In the genomic region with DNA sequence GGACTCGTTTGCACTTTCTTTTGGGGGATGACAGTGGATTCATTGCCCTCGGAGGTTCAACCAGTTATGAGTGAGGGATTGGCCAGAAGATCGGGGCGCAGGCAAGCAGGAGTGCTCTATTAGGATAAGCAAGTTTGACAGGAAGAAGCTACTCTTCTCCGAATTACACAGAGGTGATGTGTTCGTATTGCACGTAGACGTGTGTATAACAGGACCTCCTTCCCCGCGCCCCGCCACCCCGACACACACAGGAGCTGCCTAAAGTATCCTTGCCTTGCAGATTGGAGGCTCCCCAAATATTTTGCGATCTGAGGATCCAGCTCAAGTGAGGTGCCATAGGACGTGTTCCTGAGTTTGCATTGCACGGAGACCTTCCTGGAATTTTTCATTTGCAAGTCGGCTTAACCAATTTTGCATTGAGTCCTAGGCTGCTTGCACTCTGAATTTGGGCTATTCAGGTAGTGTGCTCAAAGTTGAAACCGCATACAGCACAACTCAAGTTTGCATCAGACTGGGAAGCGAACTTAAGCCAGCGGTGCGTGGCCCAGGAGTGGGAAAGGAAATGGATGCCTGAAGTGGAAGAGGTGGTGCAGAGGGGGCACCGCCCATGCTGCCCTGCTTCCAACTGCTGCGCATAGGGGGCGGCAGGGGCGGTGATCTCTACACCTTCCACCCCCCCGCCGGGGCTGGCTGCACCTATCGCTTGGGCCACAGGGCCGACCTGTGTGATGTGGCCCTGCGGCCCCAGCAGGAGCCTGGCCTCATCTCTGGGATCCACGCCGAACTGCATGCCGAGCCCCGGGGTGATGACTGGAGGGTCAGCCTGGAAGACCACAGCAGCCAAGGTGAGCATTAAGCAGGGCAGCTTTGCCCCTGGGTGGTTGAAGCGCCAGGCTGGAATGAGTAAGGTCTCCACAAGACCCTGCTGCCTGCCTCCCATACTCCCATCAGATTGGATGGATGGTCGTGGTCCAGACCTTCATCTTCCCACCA, we compare ENCODE assay signal across 8 cellular contexts. TPM values are rescaled to one million over a fixed set of nuclear protein-coding genes. Genes with fewer than 3 reads are reported as not detected.
DNase-seq lines count a peak whose midpoint lies in the region; ATAC-seq and TF ChIP-seq lines count a peak whose summit lies in the region.

No MANE protein-coding gene starts in this region.

- H3K79me2 ChIP-seq in mammary epithelial cell (ENCODE audit: insufficient read depth, low read length), result peaks cover 45% of the 10 kb centered on the region

- H4K20me1 ChIP-seq in mammary epithelial cell (ENCODE audit: insufficient read depth, low read length), result no peaks in the 10 kb centered on the region

- H3K9me3 ChIP-seq in CD4-positive, alpha-beta memory T cell (ENCODE audit: control insufficient read depth in 1 of 2, low read length in 2 of 2), result no peaks in the 10 kb centered on the region
- H3K9me3 ChIP-seq in Panc1 (ENCODE audit: control insufficient read depth, insufficient read depth, low read depth, low read length) (no peaks in the 10 kb centered on the region), mammary epithelial cell (replicated peaks; ENCODE audit: insufficient read depth, low read length) (no peaks in the 10 kb centered on the region)

- H2AFZ ChIP-seq in mammary epithelial cell (ENCODE audit: low read depth, low read length), result peak overlapping the region; percentile 87

- H3K27ac ChIP-seq in CD4-positive, alpha-beta memory T cell (ENCODE audit: low read depth, low read length), result peak overlapping the region; percentile 69
- H3K27ac ChIP-seq in Panc1 (ENCODE audit: low read length) (peak overlapping the region; percentile 72), mammary epithelial cell (ENCODE audit: insufficient read depth, low read depth, low read length) (peak overlapping the region; percentile 40)

- CTCF ChIA-PET in CD4-positive, alpha-beta memory T cell (lab: Charles Lee; ENCODE audit: partially characterized antibody), result interaction anchor here (0.6 to 2.6 kb wide), 11 partner anchors 10 to 283 kb away, joined by 3 to 13 read pairs (median 4); no protein-coding TSS in a partner anchor
- CTCF ChIA-PET in Panc1 (lab: Charles Lee) (interaction anchor here (1.0 to 1.2 kb wide), 3 partner anchors 22 to 245 kb away, joined by 3 to 4 read pairs (median 4); a partner anchor contains a TSS), mammary epithelial cell (lab: Charles Lee; ENCODE audit: low non-redundant PET) (interaction anchor here (0.6 kb wide), 1 partner anchor 35 kb away, joined by 4 read pairs; no protein-coding TSS in a partner anchor)

- WGBS in mammary epithelial cell (ENCODE audit: low coverage, missing lambda C conversion rate), result 5% methylated on average over 29 of the region's 35 CpGs

- peak overlapping the region; percentile 87 to 95 (median 90) for H3K4me3 Mint-ChIP-seq in CD4-positive, alpha-beta memory T cell
- H3K4me3 Mint-ChIP-seq in mesothelial cell of epicardium, result peak overlapping the region; percentile 77

- peaks cover 22% of the 10 kb centered on the region for H3K4me1 ChIP-seq in CD4-positive, alpha-beta memory T cell (ENCODE audit: insufficient read depth, low read length)
- H3K4me1 ChIP-seq in Panc1 (ENCODE audit: control insufficient read depth, insufficient read depth, low read length), result peaks cover 13% of the 10 kb centered on the region
- peaks cover 13% of the 10 kb centered on the region for H3K4me1 ChIP-seq in mammary epithelial cell (ENCODE audit: insufficient read depth, low read length)

- no peaks in the 10 kb centered on the region for H3K27me3 Mint-ChIP-seq in CD4-positive, alpha-beta memory T cell
- H3K27me3 Mint-ChIP-seq in mesothelial cell of epicardium (ENCODE audit: low read depth), result no peaks in the 10 kb centered on the region

- H3K27me3 ChIP-seq in CD4-positive, alpha-beta memory T cell (ENCODE audit: insufficient read depth, low read length), result no peaks in the 10 kb centered on the region
- no peaks in the 10 kb centered on the region for H3K27me3 ChIP-seq in Panc1 (ENCODE audit: control insufficient read depth, insufficient read depth, low read length)
- H3K27me3 ChIP-seq in mammary epithelial cell (ENCODE audit: insufficient read depth, low read length), result no peaks in the 10 kb centered on the region

- H3K27ac Mint-ChIP-seq in CD4-positive, alpha-beta memory T cell, result peak overlapping the region; percentile 75 to 95 (median 93)
- H3K27ac Mint-ChIP-seq in mesothelial cell of epicardium, result peak overlapping the region; percentile 85

- H3K9ac ChIP-seq in mammary epithelial cell (ENCODE audit: insufficient read depth, low read length), result peak overlapping the region; percentile 64

- in situ Hi-C loops in Panc1 (cut with HindIII; ENCODE audit: low pct_unique_long_range_greater_than_20kb, low sequenced_read_pairs) (no loop called here), mammary epithelial cell (cut with MboI; ENCODE audit: low sequenced_read_pairs in 2 of 2) (no loop called here)

- H3K9me3 Mint-ChIP-seq in CD4-positive, alpha-beta memory T cell, result no peaks in the 10 kb centered on the region
- H3K9me3 Mint-ChIP-seq in mesothelial cell of epicardium, result no peaks in the 10 kb centered on the region

- dilution Hi-C loops in mammary epithelial cell (cut with HindIII; ENCODE audit: low sequenced_read_pairs), result no loop called here

- intact Hi-C loops in CD4-positive, alpha-beta memory T cell (cut with micrococcal nuclease), result loop anchor here (1.0 to 2.0 kb wide), 6 partner anchors 21 to 542 kb away; a partner anchor contains a TSS
- intact Hi-C loops in Panc1 (cut with micrococcal nuclease; ENCODE audit: unreplicated experiment), result no loop called here
- intact Hi-C loops in mammary epithelial cell (cut with micrococcal nuclease), result loop anchor here (1.0 kb wide), 2 partner anchors 27 to 33 kb away; no protein-coding TSS in a partner anchor

- POLR2A ChIA-PET in CD4-positive, alpha-beta memory T cell (lab: Charles Lee; ENCODE audit: partially characterized antibody), result interaction anchor here (0.7 to 4.0 kb wide), 12 partner anchors 18 to 461 kb away, joined by 3 to 34 read pairs (median 4); no protein-coding TSS in a partner anchor
- POLR2A ChIA-PET in Panc1 (lab: Charles Lee), result interaction anchor here (0.5 kb wide), 1 partner anchor 17 kb away, joined by 3 read pairs; no protein-coding TSS in a partner anchor

- BruUV-seq in Panc1 (replicated peaks; lab: Mats Ljungman, UMichigan) (TSS peak; percentile 77), mammary epithelial cell (replicated peaks; lab: Mats Ljungman, UMichigan) (TSS peak; percentile 23)

- peak in 4 of 5 donors; percentile 8 to 26 (median 20) for DNase-seq in CD4-positive, alpha-beta memory T cell
- DNase-seq in Panc1 (ENCODE audit: low read depth, low spot score), result no peak
- DNase-seq in mammary epithelial cell, result peak; percentile 49
- no peak for DNase-seq in mesothelial cell of epicardium (ENCODE audit: low spot score in 2 of 2, unreplicated experiment in 2 of 2)
- no peak for DNase-seq in MV-4-11 (lab: John Stamatoyannopoulos, UW)

- H3K4me1 Mint-ChIP-seq in CD4-positive, alpha-beta memory T cell, result peaks cover 14 to 34% (median 24%) of the 10 kb centered on the region in 4 donors
- H3K4me1 Mint-ChIP-seq in mesothelial cell of epicardium, result peaks cover 26% of the 10 kb centered on the region

- peak overlapping the region; percentile 90 for H3K4me2 ChIP-seq in mammary epithelial cell (ENCODE audit: insufficient read depth, low read depth, low read length)

- no peaks in the 10 kb centered on the region for H3K36me3 ChIP-seq in CD4-positive, alpha-beta memory T cell (ENCODE audit: insufficient read depth, low read length)
- peaks cover 2% of the 10 kb centered on the region; the same call in 1 of the 2 replicates for H3K36me3 ChIP-seq in Panc1 (ENCODE audit: control insufficient read depth, insufficient read depth, low read length)
- peaks cover 14% of the 10 kb centered on the region for H3K36me3 ChIP-seq in mammary epithelial cell (ENCODE audit: insufficient read depth, low read length)

- ATAC-seq in GM21515 (IDR thresholded peaks at IDR 0.05; ENCODE audit: unreplicated experiment), result peak; percentile 4
- peak; percentile 15; the same call in 1 of the 2 replicates for ATAC-seq in Panc1
- no peak for ATAC-seq in HG03565 (IDR thresholded peaks at IDR 0.05; ENCODE audit: unreplicated experiment)
- no peak for ATAC-seq in HG02623 (IDR thresholded peaks at IDR 0.05; ENCODE audit: unreplicated experiment)

- peaks cover 7 to 9% of the 10 kb centered on the region in 2 donors for H3K36me3 Mint-ChIP-seq in CD4-positive, alpha-beta memory T cell
- peaks cover 8% of the 10 kb centered on the region for H3K36me3 Mint-ChIP-seq in mesothelial cell of epicardium

- TF ChIP-seq CTCF in Panc1 (IDR thresholded peaks at IDR 0.05), result no peak
- TF ChIP-seq CTCF in mammary epithelial cell (conservative IDR thresholded peaks at IDR 0.05 in 1 of 2, IDR thresholded peaks at IDR 0.05 in 1 of 2; ENCODE audit: extremely low read depth in 1 of 2, insufficient read depth in 1 of 2, low read depth in 1 of 2, low read length in 2 of 2), result no peak
- no peak for TF ChIP-seq CTCF in mesothelial cell of epicardium (IDR thresholded peaks at IDR 0.05; ENCODE audit: unreplicated experiment)

- H3K4me3 ChIP-seq in CD4-positive, alpha-beta memory T cell (ENCODE audit: low read length in 2 of 2), result peak overlapping the region; percentile 59 to 70
- H3K4me3 ChIP-seq in Panc1 (ENCODE audit: low read depth in 2 of 2, low read length in 2 of 2), result peak overlapping the region; percentile 65 to 75
- H3K4me3 ChIP-seq in mammary epithelial cell (replicated peaks in 1 of 3; ENCODE audit: insufficient read depth in 1 of 3, low read depth in 2 of 3, low read length in 3 of 3), result peak overlapping the region; percentile 58 to 86 (median 74)

RNA-seq across cellular contexts. Expression of a gene that starts 0.8 kb away (rescaled TPM):
- 1 to 10 TPM; 9.0 to 9.9 TPM for total RNA-seq in CD4-positive, alpha-beta memory T cell
- 1 to 10 TPM; 6.2 to 6.8 TPM for polyA plus RNA-seq in CD4-positive, alpha-beta memory T cell
- total RNA-seq in Panc1 (2021; ENCODE audit: unreplicated experiment), result 21.4 TPM
- polyA plus RNA-seq in Panc1 (2012; ENCODE audit: insufficient read length), result 9.0 TPM
- total RNA-seq in mammary epithelial cell, result 10 to 100 TPM in 1 of 2 donors, 1 to 10 TPM in 1; 5.5 to 29.7 TPM
- 25.9 TPM for polyA plus RNA-seq in mammary epithelial cell
- 35.6 TPM for polyA minus RNA-seq in mammary epithelial cell
- total RNA-seq in mesothelial cell of epicardium, result 7.7 to 8.5 TPM (median 7.8 TPM) in 3 replicates

RNA-seq across cellular contexts. Expression of a gene that starts 1.6 kb away (rescaled TPM):
- 10 to 100 TPM; 29.8 to 30.5 TPM for total RNA-seq in CD4-positive, alpha-beta memory T cell
- 1 to 10 TPM; 3.4 to 8.0 TPM for polyA plus RNA-seq in CD4-positive, alpha-beta memory T cell
- 37.1 TPM for total RNA-seq in Panc1 (2021; ENCODE audit: unreplicated experiment)
- 35.5 TPM for polyA plus RNA-seq in Panc1 (2012; ENCODE audit: insufficient read length)
- total RNA-seq in mammary epithelial cell, result 10 to 100 TPM; 12.8 to 24.0 TPM
- polyA plus RNA-seq in mammary epithelial cell, result 15.0 TPM
- 15.7 TPM for polyA minus RNA-seq in mammary epithelial cell
- 33.9 to 36.6 TPM (median 34.5 TPM) in 3 replicates for total RNA-seq in mesothelial cell of epicardium

RNA-seq across cellular contexts. Expression of a gene that starts 11.3 kb away (rescaled TPM):
- not detected for total RNA-seq in CD4-positive, alpha-beta memory T cell
- polyA plus RNA-seq in CD4-positive, alpha-beta memory T cell, result not detected
- 1.1 TPM for total RNA-seq in Panc1 (2021; ENCODE audit: unreplicated experiment)
- polyA plus RNA-seq in Panc1 (2012; ENCODE audit: insufficient read length), result not detected
- 1 to 10 TPM; 1.0 to 3.6 TPM for total RNA-seq in mammary epithelial cell
- 2.6 TPM for polyA plus RNA-seq in mammary epithelial cell
- 1.3 TPM for polyA minus RNA-seq in mammary epithelial cell
- total RNA-seq in mesothelial cell of epicardium, result 0.24 to 0.47 TPM in 2 of 3 replicates, not detected in the other

RNA-seq across cellular contexts. Expression of a gene that starts 20.3 kb away (rescaled TPM):
- not detected for total RNA-seq in CD4-positive, alpha-beta memory T cell
- polyA plus RNA-seq in CD4-positive, alpha-beta memory T cell, result not detected
- total RNA-seq in Panc1 (2021; ENCODE audit: unreplicated experiment) (not detected), mammary epithelial cell (not detected), mesothelial cell of epicardium (not detected in 3 replicates)
- 0.19 TPM for polyA plus RNA-seq in Panc1 (2012; ENCODE audit: insufficient read length)
- not detected for polyA plus RNA-seq in mammary epithelial cell
- not detected for polyA minus RNA-seq in mammary epithelial cell

RNA-seq across cellular contexts. Expression of a gene that starts 38.9 kb away (rescaled TPM):
- not detected for total RNA-seq in CD4-positive, alpha-beta memory T cell
- not detected for polyA plus RNA-seq in CD4-positive, alpha-beta memory T cell
- total RNA-seq in Panc1 (2021; ENCODE audit: unreplicated experiment), result not detected
- not detected for polyA plus RNA-seq in Panc1 (2012; ENCODE audit: insufficient read length)
- total RNA-seq in mammary epithelial cell, result 1 to 10 TPM in 1 of 2 donors, under 1 TPM in 1; 0.80 to 1.2 TPM
- polyA plus RNA-seq in mammary epithelial cell, result 2.8 TPM
- 4.7 TPM for polyA minus RNA-seq in mammary epithelial cell
- not detected in 3 replicates for total RNA-seq in mesothelial cell of epicardium

Comparison
In these comparisons a context has a peak if more than half of its experiments do, and no peak if none do; other contexts are left out.
1. DNase-seq: peak in CD4-positive, alpha-beta memory T cell (4 of 5) and mammary epithelial cell (single experiment); none in Panc1 (single experiment), mesothelial cell of epicardium (0 of 2) and MV-4-11 (single experiment).
2. ATAC-seq: peak in GM21515 (single experiment) and Panc1 (single experiment); none in HG03565 (single experiment) and HG02623 (single experiment).
3. Peak in every context shown above with its lines, with median percentiles within 50 percentile points of each other: H3K27ac ChIP-seq and H3K4me3 ChIP-seq.